ENCODE assay signal across 22 cellular contexts in the genomic region with DNA sequence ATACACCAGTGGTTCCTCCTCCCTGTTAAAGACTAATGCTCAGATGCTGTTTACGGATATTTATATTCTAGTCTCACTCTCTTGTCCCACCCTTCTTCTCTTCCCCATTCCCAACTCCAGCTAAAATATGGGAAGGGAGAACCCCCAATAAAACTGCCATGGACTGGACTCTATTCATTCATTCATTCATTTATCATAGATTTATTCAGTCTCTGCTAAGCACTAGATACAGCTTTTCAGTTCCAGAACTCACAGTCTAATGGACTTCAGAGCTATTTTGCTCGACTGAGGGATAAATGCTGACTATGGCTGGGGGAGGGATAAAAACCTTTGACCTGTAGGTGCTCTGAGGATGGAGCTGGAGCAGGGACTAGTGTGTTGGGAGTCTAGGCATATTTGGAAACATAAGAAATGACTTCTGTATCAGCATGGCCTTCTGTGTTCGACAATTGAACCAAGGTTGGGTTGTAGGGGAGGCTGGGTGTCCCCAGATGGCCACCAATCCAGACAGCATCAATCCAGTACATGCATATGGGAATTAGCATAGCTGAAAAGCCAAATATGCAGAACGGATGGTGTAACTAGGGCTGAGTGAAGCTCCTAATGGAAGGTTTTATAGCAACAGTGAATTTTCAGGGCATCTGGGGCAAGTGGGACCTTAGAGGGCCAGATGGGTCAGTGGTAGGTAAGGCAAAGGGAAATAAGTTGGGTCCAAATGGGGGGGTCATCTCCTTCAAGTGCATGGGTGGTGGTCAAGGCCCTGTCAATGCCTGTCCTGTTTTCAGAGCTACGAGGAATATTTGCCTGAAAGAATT. TPM values are rescaled to one million over a fixed set of nuclear protein-coding genes. Genes with fewer than 3 reads are reported as not detected.
DNase-seq lines count a peak whose midpoint lies in the region; ATAC-seq, FAIRE-seq and TF ChIP-seq lines count a peak whose summit lies in the region.
"Had no signal": no experiment of that assay in that cellular context is flagged by ENCODE, and none has a peak within 500 bp of the region (broad histone marks: within the 10 kb centered on the region; RNA-seq: fewer than 3 reads in every experiment).

No MANE protein-coding gene starts in this region.

- no peak for DNase-seq in CD4-positive, CD25-positive, alpha-beta regulatory T cell
- no peak for DNase-seq in OCI-LY7 (ENCODE audit: low spot score)
- DNase-seq in kidney: peak; percentile 3
- DNase-seq in NCI-H2171 (lab: John Stamatoyannopoulos, UW): no peak
- DNase-seq: BE2C, COR-L47, HFFc6, KG1, NCI-H1105, NCI-H187, NCI-H774, SK-N-SH had no signal

- H3K36me3 ChIP-seq in CD4-positive, CD25-positive, alpha-beta regulatory T cell (ENCODE audit: control insufficient read depth, insufficient read depth, low read length): peaks cover 2% of the 10 kb centered on the region
- H3K36me3 ChIP-seq in OCI-LY7 (ENCODE audit: insufficient read depth, low read length): peaks cover 3% of the 10 kb centered on the region
- H3K36me3 ChIP-seq in kidney (ENCODE audit: control insufficient read depth in 1 of 2, insufficient read depth in 2 of 2, low read length in 2 of 2): peaks cover 3% of the 10 kb centered on the region in 2 donors
- H3K36me3 ChIP-seq in neutrophil: peaks cover 35% of the 10 kb centered on the region
- H3K36me3 ChIP-seq: BE2C had no signal

- no peaks in the 10 kb centered on the region for H3K9me3 Mint-ChIP-seq in CD4-positive, CD25-positive, alpha-beta regulatory T cell
- H3K9me3 Mint-ChIP-seq: HFFc6 had no signal

- peak overlapping the region; percentile 87 to 98 (median 97) for H3K27ac Mint-ChIP-seq in CD4-positive, CD25-positive, alpha-beta regulatory T cell
- H3K27ac Mint-ChIP-seq: HFFc6 had no signal

- H3K27me3 ChIP-seq in CD4-positive, CD25-positive, alpha-beta regulatory T cell (ENCODE audit: control insufficient read depth, insufficient read depth, low read length): no peaks in the 10 kb centered on the region
- no peaks in the 10 kb centered on the region for H3K27me3 ChIP-seq in neutrophil
- H3K27me3 ChIP-seq: BE2C had no signal

- no peak overlapping the region for H3K9ac ChIP-seq in kidney (ENCODE audit: low read length in 2 of 2)
- H3K9ac ChIP-seq: SK-N-SH had no signal

- intact Hi-C loops in OCI-LY7 (cut with micrococcal nuclease; ENCODE audit: unreplicated experiment): no loop called here
- intact Hi-C loops in kidney (cut with DNase I): loop anchor here (10.0 kb wide), 1 partner anchor 156 kb away; no protein-coding TSS in a partner anchor

- peak overlapping the region; percentile 68; the same call in 1 of the 2 replicates for H2AFZ ChIP-seq in OCI-LY7 (ENCODE audit: low read length)

- H3K4me1 Mint-ChIP-seq in CD4-positive, CD25-positive, alpha-beta regulatory T cell: peaks cover 0 to 81% (median 26%) of the 10 kb centered on the region in 4 donors

- no TSS peak for BruUV-seq in OCI-LY7 (replicated peaks; lab: Mats Ljungman, UMichigan)

- peak overlapping the region; percentile 35 for H3K4me3 ChIP-seq in CD4-positive, CD25-positive, alpha-beta regulatory T cell (ENCODE audit: low read depth, low read length)
- no peak overlapping the region for H3K4me3 ChIP-seq in OCI-LY7 (ENCODE audit: low read depth, low read length, poor library complexity, severe bottlenecking)
- no peak overlapping the region for H3K4me3 ChIP-seq in kidney (ENCODE audit: low read length in 2 of 2)
- H3K4me3 ChIP-seq in neutrophil (ENCODE audit: low read depth in 1 of 2, low read length in 1 of 2): no peak overlapping the region

- peaks cover 7% of the 10 kb centered on the region for H3K36me3 Mint-ChIP-seq in CD4-positive, CD25-positive, alpha-beta regulatory T cell

- H3K9me2 ChIP-seq in OCI-LY7 (ENCODE audit: insufficient read depth, low read length): no peaks in the 10 kb centered on the region
- H3K9me2 ChIP-seq: SK-N-SH had no signal

- H3K4me1 ChIP-seq in CD4-positive, CD25-positive, alpha-beta regulatory T cell (ENCODE audit: control insufficient read depth, insufficient read depth, low read length, poor library complexity, severe bottlenecking): peaks cover 38% of the 10 kb centered on the region
- H3K4me1 ChIP-seq in OCI-LY7 (ENCODE audit: insufficient read depth, low read length, poor library complexity, severe bottlenecking) (peaks cover 34% of the 10 kb centered on the region), kidney (ENCODE audit: control insufficient read depth in 1 of 2, insufficient read depth in 1 of 2, low read depth in 1 of 2, low read length in 2 of 2) (peaks cover 4 to 10% of the 10 kb centered on the region in 2 donors), neutrophil (ENCODE audit: control insufficient read depth in 1 of 2, insufficient read depth in 1 of 2, low read depth in 1 of 2, low read length in 1 of 2) (peaks cover 48 to 52% of the 10 kb centered on the region in 2 experiments)
- H3K4me1 ChIP-seq: BE2C had no signal

- H3K27ac ChIP-seq in CD4-positive, CD25-positive, alpha-beta regulatory T cell (ENCODE audit: insufficient read depth, low read length, poor library complexity, severe bottlenecking): peak overlapping the region; percentile 62
- H3K27ac ChIP-seq in OCI-LY7 (ENCODE audit: low read depth, low read length, poor library complexity, severe bottlenecking) (no peak overlapping the region), kidney (ENCODE audit: low read depth in 2 of 2, low read length in 2 of 2) (no peak overlapping the region), neutrophil (peak overlapping the region; percentile 92)

- no peaks in the 10 kb centered on the region for H3K9me3 ChIP-seq in CD4-positive, CD25-positive, alpha-beta regulatory T cell (ENCODE audit: control insufficient read depth in 2 of 2, low read length in 2 of 2)
- H3K9me3 ChIP-seq in OCI-LY7 (ENCODE audit: low read length) (no peaks in the 10 kb centered on the region), kidney (ENCODE audit: control insufficient read depth in 1 of 2, low read length in 2 of 2) (no peaks in the 10 kb centered on the region), neutrophil (no peaks in the 10 kb centered on the region)
- H3K9me3 ChIP-seq: BE2C, SK-N-SH had no signal

- H3K27me3 Mint-ChIP-seq in CD4-positive, CD25-positive, alpha-beta regulatory T cell: no peaks in the 10 kb centered on the region

- CTCF ChIA-PET in OCI-LY7 (lab: Charles Lee; ENCODE audit: unreplicated experiment): interaction anchor here (0.5 kb wide), 1 partner anchor 61 kb away, joined by 3 read pairs; no protein-coding TSS in a partner anchor

- H3K4me3 Mint-ChIP-seq in CD4-positive, CD25-positive, alpha-beta regulatory T cell: peak overlapping the region; percentile 8 to 85 (median 74)
- H3K4me3 Mint-ChIP-seq: HFFc6 had no signal

- peak overlapping the region; percentile 56 for H3K4me2 ChIP-seq in OCI-LY7 (ENCODE audit: low read length)
- H3K4me2 ChIP-seq: SK-N-SH had no signal

- FAIRE-seq in kidney (lab: Jason Lieb, UNC): no peak
- FAIRE-seq: GM18507, GM19239 had no signal

- no peaks in the 10 kb centered on the region for H3K79me2 ChIP-seq in OCI-LY7 (ENCODE audit: insufficient read depth, low read depth, low read length)

- POLR2A ChIA-PET in OCI-LY7 (lab: Charles Lee): interaction anchor here (0.6 to 4.4 kb wide), 6 partner anchors 17 to 200 kb away, joined by 3 to 22 read pairs (median 4); partner anchors contain the start of gene NDUFS2

- no peaks in the 10 kb centered on the region for H4K20me1 ChIP-seq in OCI-LY7 (ENCODE audit: insufficient read depth, low read length)

- ATAC-seq in CD4-positive, CD25-positive, alpha-beta regulatory T cell (ENCODE audit: low read depth in 2 of 2): no peak
- ATAC-seq in GM21576 (IDR thresholded peaks at IDR 0.05; ENCODE audit: unreplicated experiment): no peak
- ATAC-seq in GM19463 (IDR thresholded peaks at IDR 0.05; ENCODE audit: unreplicated experiment): no peak
- ATAC-seq in HG03457 (IDR thresholded peaks at IDR 0.05; ENCODE audit: unreplicated experiment): no peak
- ATAC-seq: Panc1, Right ventricle myocardium inferior had no signal

- TF ChIP-seq CTCF in OCI-LY7 (conservative IDR thresholded peaks at IDR 0.05; ENCODE audit: low read length) (no peak), kidney (IDR thresholded peaks at IDR 0.05; ENCODE audit: borderline replicate concordance, extremely low read depth, insufficient read depth) (no peak), neutrophil (IDR thresholded peaks at IDR 0.05) (no peak)

RNA-seq across cellular contexts. Expression of gene APOA2, which starts 4.1 kb away (rescaled TPM):
- not detected for total RNA-seq in CD4-positive, CD25-positive, alpha-beta regulatory T cell
- not detected for polyA plus RNA-seq in CD4-positive, CD25-positive, alpha-beta regulatory T cell
- not detected in 2 replicates for total RNA-seq in OCI-LY7 (2014; rRNA removed; shearing (Covaris generic))
- total RNA-seq in OCI-LY7 (2022) (not detected in 2 replicates), kidney (not detected)
- polyA plus RNA-seq in kidney (ENCODE audit: insufficient read depth, low read depth, low replicate concordance): not detected
- total RNA-seq: HFFc6, MCF 10A, NCI-H460, Right ventricle myocardium inferior had no signal
- polyA plus RNA-seq: SK-N-SH had no signal

RNA-seq across cellular contexts. Expression of gene FCER1G, which starts 4.2 kb away (rescaled TPM):
- 2.9 TPM for total RNA-seq in CD4-positive, CD25-positive, alpha-beta regulatory T cell
- polyA plus RNA-seq in CD4-positive, CD25-positive, alpha-beta regulatory T cell: 100 to 1,000 TPM in 2 of 4 donors, 10 to 100 TPM in 2; 48.4 to 121 (median 101) TPM
- 3.2 TPM in 1 of 2 replicates, not detected in the other for total RNA-seq in OCI-LY7 (2014; rRNA removed; shearing (Covaris generic))
- total RNA-seq in OCI-LY7 (2022): 0.88 and 1.2 TPM in 2 replicates
- 43.4 TPM for total RNA-seq in kidney
- 38.9 TPM for polyA plus RNA-seq in kidney (ENCODE audit: insufficient read depth, low read depth, low replicate concordance)
- total RNA-seq: NCI-H460 had no signal

RNA-seq across cellular contexts. Expression of gene TOMM40L, which starts 6.6 kb away (rescaled TPM):
- total RNA-seq in CD4-positive, CD25-positive, alpha-beta regulatory T cell: 8.6 TPM
- polyA plus RNA-seq in CD4-positive, CD25-positive, alpha-beta regulatory T cell: 1 to 10 TPM; 5.3 to 7.1 (median 6.0) TPM
- total RNA-seq in OCI-LY7 (2014; rRNA removed; shearing (Covaris generic)): 8.3 and 11.0 TPM in 2 replicates
- total RNA-seq in OCI-LY7 (2022): 16.0 and 20.1 TPM in 2 replicates
- total RNA-seq in kidney: 12.1 TPM
- 29.0 TPM for polyA plus RNA-seq in kidney (ENCODE audit: insufficient read depth, low read depth, low replicate concordance)

RNA-seq across cellular contexts. Expression of gene NDUFS2, which starts 17.1 kb away (rescaled TPM):
- 67.5 TPM for total RNA-seq in CD4-positive, CD25-positive, alpha-beta regulatory T cell
- polyA plus RNA-seq in CD4-positive, CD25-positive, alpha-beta regulatory T cell: 100 to 1,000 TPM; 107 to 128 (median 117) TPM
- 62.9 and 76.4 TPM in 2 replicates for total RNA-seq in OCI-LY7 (2014; rRNA removed; shearing (Covaris generic))
- 72.1 and 73.4 TPM in 2 replicates for total RNA-seq in OCI-LY7 (2022)
- total RNA-seq in kidney: 92.7 TPM
- polyA plus RNA-seq in kidney (ENCODE audit: insufficient read depth, low read depth, low replicate concordance): 197 TPM

RNA-seq across cellular contexts. Expression of gene NR1I3, which starts 18.7 kb away (rescaled TPM):
- total RNA-seq in CD4-positive, CD25-positive, alpha-beta regulatory T cell: not detected
- under 1 TPM in 1 of 4 donors, not detected in 3; 0.21 TPM for polyA plus RNA-seq in CD4-positive, CD25-positive, alpha-beta regulatory T cell
- total RNA-seq in OCI-LY7 (2014; rRNA removed; shearing (Covaris generic)): not detected in 2 replicates
- total RNA-seq in OCI-LY7 (2022) (not detected in 2 replicates), kidney (not detected)
- 19.6 TPM for polyA plus RNA-seq in kidney (ENCODE audit: insufficient read depth, low read depth, low replicate concordance)
- total RNA-seq: HFFc6, MCF 10A, NCI-H460, Right ventricle myocardium inferior had no signal
- polyA plus RNA-seq: SK-N-SH had no signal

Comparison
In these comparisons a context has a peak if more than half of its experiments do, and no peak if none do; other contexts are left out.
1. H3K27ac ChIP-seq: peak in CD4-positive, CD25-positive, alpha-beta regulatory T cell (single experiment) and neutrophil (single experiment); none in OCI-LY7 (single experiment) and kidney (0 of 2).
2. RNA of gene FCER1G, which starts 4.2 kb away (total RNA-seq): 43.4 TPM in kidney (single experiment); 0.88 to 3.2 TPM in OCI-LY7 and 2.9 TPM in CD4-positive, CD25-positive, alpha-beta regulatory T cell (single experiment); every median in the first group is over 10 times any median in the second.